In the genomic region with DNA sequence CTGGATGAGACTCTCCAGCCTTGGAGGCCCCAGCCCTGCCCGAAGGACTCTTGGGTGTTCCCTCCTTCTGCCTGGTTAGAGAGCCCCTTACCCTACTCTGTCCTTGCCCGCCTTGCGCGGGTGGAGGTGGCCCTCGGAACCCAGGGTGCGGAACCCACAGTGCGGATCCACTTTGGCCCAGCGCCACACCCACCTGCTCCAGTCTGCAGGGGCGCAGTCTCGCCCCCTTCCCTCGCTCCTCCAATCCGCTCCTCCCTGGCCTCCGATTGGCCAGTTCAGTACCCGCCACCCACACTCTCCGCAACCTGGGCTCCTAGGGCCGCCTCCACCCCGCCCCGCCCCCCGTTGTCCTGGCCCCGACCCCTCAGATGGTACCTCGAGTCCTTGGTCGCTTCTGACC, we compare ENCODE assay signal across 14 cellular contexts. TPM values are rescaled to one million over a fixed set of nuclear protein-coding genes. Genes with fewer than 3 reads are reported as not detected.
A peak's percentile ranks its signal among the peaks of the same experiment; 100 is the strongest.
DNase-seq lines count a peak whose midpoint lies in the region; TF ChIP-seq lines count a peak whose summit lies in the region.
"Had no signal": no experiment of that assay in that cellular context is flagged by ENCODE, and none has a peak within 500 bp of the region (broad histone marks: within the 10 kb centered on the region; RNA-seq: fewer than 3 reads in every experiment).

No MANE protein-coding gene starts in this region.

- POLR2A ChIA-PET in RWPE1 (lab: Yijun Ruan, JAX; ENCODE audit: low non-redundant PET) = interaction anchor here (0.8 kb wide), 1 partner anchor 50 kb away, joined by 3 read pairs; no protein-coding TSS in a partner anchor

- DNase-seq in ELF-1 (ENCODE audit: low read depth, low spot score) (peak; percentile 41), RWPE1 (ENCODE audit: low spot score) (no peak), glutamatergic neuron (peak; percentile 36), trophoblast cell (no peak), NCI-H345 (lab: John Stamatoyannopoulos, UW) (no peak), DMS79 (lab: John Stamatoyannopoulos, UW) (no peak), NCI-H2196 (lab: John Stamatoyannopoulos, UW; ENCODE audit: unreplicated experiment) (no peak), osteocyte (ENCODE audit: extremely low spot score, unreplicated experiment) (no peak)
- DNase-seq: activated CD8-positive, alpha-beta T cell treated with anti-CD3 and anti-CD28 coated beads, Interleukin-2, amount 10 ng/mL, durations not matched to agents 7 days and 5 days; activated naive CD4-positive, alpha-beta T cell treated with Interleukin-2 at 50 U/mL for 16 hours; CD4-positive, alpha-beta memory T cell; islet precursor cell; NCI-H1105 treated with DMSO at 0.1 percent for 48 hours; NCI-H524 had no signal

- H3K36me3 ChIP-seq in trophoblast cell (ENCODE audit: control insufficient read depth in 1 of 2, insufficient read depth in 2 of 2, low read length in 2 of 2) = peaks cover 45 to 47% of the 10 kb centered on the region in 2 experiments

- no peak overlapping the region for H3K18ac ChIP-seq in trophoblast cell (ENCODE audit: low read length)

- no peak overlapping the region for H4K12ac ChIP-seq in trophoblast cell (ENCODE audit: low read depth, low read length)

- no peak overlapping the region for H3K4me2 ChIP-seq in trophoblast cell (ENCODE audit: low read length)

- H3K79me2 ChIP-seq in trophoblast cell (ENCODE audit: control insufficient read depth, insufficient read depth, low read length, poor library complexity) = peaks cover 19% of the 10 kb centered on the region

- no peak overlapping the region for H2BK120ac ChIP-seq in trophoblast cell (ENCODE audit: insufficient read depth, low read length, poor library complexity)

- H3K27me3 Mint-ChIP-seq in glutamatergic neuron (ENCODE audit: unreplicated experiment) (peaks cover 10% of the 10 kb centered on the region), osteocyte (ENCODE audit: unreplicated experiment) (no peaks in the 10 kb centered on the region)
- H3K27me3 Mint-ChIP-seq: CD4-positive, alpha-beta memory T cell had no signal

- H3K4me1 Mint-ChIP-seq in glutamatergic neuron (ENCODE audit: low read depth, unreplicated experiment) (peaks cover 8% of the 10 kb centered on the region), osteocyte (ENCODE audit: unreplicated experiment) (peaks cover 13% of the 10 kb centered on the region)

- H3K27ac Mint-ChIP-seq in glutamatergic neuron (ENCODE audit: unreplicated experiment) = peak overlapping the region; percentile 28
- no peak overlapping the region for H3K27ac Mint-ChIP-seq in osteocyte (ENCODE audit: unreplicated experiment)
- H3K27ac Mint-ChIP-seq: activated CD8-positive, alpha-beta T cell treated with anti-CD3 and anti-CD28 coated beads, Interleukin-2, amount 10 ng/mL, durations not matched to agents 7 days and 5 days had no signal

- H3K14ac ChIP-seq in trophoblast cell (ENCODE audit: low read length) = no peak overlapping the region

- H3K9me3 Mint-ChIP-seq in glutamatergic neuron (ENCODE audit: unreplicated experiment) (peaks cover 5% of the 10 kb centered on the region), osteocyte (ENCODE audit: unreplicated experiment) (no peaks in the 10 kb centered on the region)
- H3K9me3 Mint-ChIP-seq: CD4-positive, alpha-beta memory T cell had no signal

- no peak overlapping the region for H2AFZ ChIP-seq in trophoblast cell (ENCODE audit: insufficient read depth, low read length, poor library complexity)

- H3K4ac ChIP-seq in trophoblast cell (ENCODE audit: low read depth, low read length) = peak overlapping the region; percentile 53

- no peak overlapping the region for H2BK5ac ChIP-seq in trophoblast cell (ENCODE audit: low read depth, low read length, poor library complexity)

- H3K4me3 Mint-ChIP-seq in glutamatergic neuron (ENCODE audit: unreplicated experiment) = peak overlapping the region; percentile 100
- no peak overlapping the region for H3K4me3 Mint-ChIP-seq in osteocyte (ENCODE audit: unreplicated experiment)

- TF ChIP-seq CTCF in RWPE1 (conservative IDR thresholded peaks at IDR 0.05; ENCODE audit: low read depth) = no peak
- no peak for TF ChIP-seq CTCF in glutamatergic neuron (IDR thresholded peaks at IDR 0.05; ENCODE audit: partially characterized antibody, unreplicated experiment)
- no peak for TF ChIP-seq CTCF in osteocyte (IDR thresholded peaks at IDR 0.05)

- WGBS in trophoblast cell (ENCODE audit: extremely low coverage, insufficient coverage, insufficient read length) = no CpG with 5 or more reads among the region's 22 CpGs

- CTCF ChIA-PET in RWPE1 (lab: Yijun Ruan, JAX) = no interaction called here

- no peak overlapping the region for H4K91ac ChIP-seq in trophoblast cell (ENCODE audit: low read depth, low read length)

- H3K27me3 ChIP-seq in trophoblast cell (ENCODE audit: insufficient read depth, low read length) = no peaks in the 10 kb centered on the region

- no peak overlapping the region for H3K9ac ChIP-seq in trophoblast cell (ENCODE audit: low read length)

- H2AK5ac ChIP-seq in trophoblast cell (ENCODE audit: low read length) = no peak overlapping the region

- H3K4me3 ChIP-seq in trophoblast cell (ENCODE audit: low read depth, low read length) = no peak overlapping the region

- H3K23ac ChIP-seq in trophoblast cell (ENCODE audit: low read length) = no peak overlapping the region

- H3K27ac ChIP-seq in RWPE1 (peak overlapping the region; percentile 94), trophoblast cell (ENCODE audit: low read depth, low read length) (no peak overlapping the region)

- no peak overlapping the region for H4K8ac ChIP-seq in trophoblast cell (ENCODE audit: low read depth, low read length)

- peaks cover 2% of the 10 kb centered on the region for H3K9me3 ChIP-seq in trophoblast cell (ENCODE audit: insufficient read depth, low read depth, low read length)

- H3K4me1 ChIP-seq in trophoblast cell (ENCODE audit: control insufficient read depth in 1 of 2, insufficient read depth in 2 of 2, low read length in 2 of 2) = peaks cover 13 to 24% of the 10 kb centered on the region in 2 experiments

- peaks cover 20% of the 10 kb centered on the region for H3K79me1 ChIP-seq in trophoblast cell (ENCODE audit: low read length)

- H2BK12ac ChIP-seq in trophoblast cell (ENCODE audit: low read length) = peak overlapping the region; percentile 6

- peaks cover under 1% of the 10 kb centered on the region for H3K36me3 Mint-ChIP-seq in glutamatergic neuron (ENCODE audit: unreplicated experiment)
- H3K36me3 Mint-ChIP-seq in osteocyte (ENCODE audit: unreplicated experiment) = peaks cover 13% of the 10 kb centered on the region

RNA-seq across cellular contexts. Expression of a gene that starts 2.4 kb away (rescaled TPM):
- total RNA-seq in glutamatergic neuron (ENCODE audit: unreplicated experiment) (234 TPM), osteocyte (154 and 155 TPM in 2 replicates)
- polyA plus RNA-seq in trophoblast cell (2013) = 183 and 194 TPM in 2 replicates

RNA-seq across cellular contexts. Expression of a gene that starts 14.1 kb away (rescaled TPM):
- total RNA-seq in glutamatergic neuron (ENCODE audit: unreplicated experiment) (not detected), osteocyte (not detected in 2 replicates)
- polyA plus RNA-seq in trophoblast cell (2013) = 3.9 TPM in 2 replicates
- total RNA-seq: activated CD8-positive, alpha-beta T cell treated with anti-CD3 and anti-CD28 coated beads, Interleukin-2, amount 10 ng/mL, durations not matched to agents 7 days and 5 days; CD4-positive, alpha-beta memory T cell had no signal
- polyA plus RNA-seq: CD4-positive, alpha-beta memory T cell had no signal

RNA-seq across cellular contexts. Expression of a gene that starts 49.8 kb away (rescaled TPM):
- total RNA-seq in glutamatergic neuron (ENCODE audit: unreplicated experiment) (54.7 TPM), osteocyte (53.6 and 57.1 TPM in 2 replicates)
- 55.0 and 60.0 TPM in 2 replicates for polyA plus RNA-seq in trophoblast cell (2013)

Comparison
In these comparisons a context has a peak if more than half of its experiments do, and no peak if none do; other contexts are left out.
1. DNase-seq: peak in ELF-1 (single experiment) and glutamatergic neuron (single experiment); none in RWPE1 (single experiment), trophoblast cell (0 of 2), NCI-H345 (single experiment), DMS79 (single experiment), NCI-H2196 (single experiment) and osteocyte (single experiment).